Comparison of ENCODE assay signal across 24 cellular contexts in genomic region chr10:111874586-111874985, GRCh38.
"Had no signal": no experiment of that assay in that cellular context is flagged by ENCODE, and none has a peak within 500 bp of the region (broad histone marks: within the 10 kb centered on the region; RNA-seq: fewer than 3 reads in every experiment).

No MANE protein-coding gene starts in this region.

- H2AFZ ChIP-seq: parathyroid adenoma had no signal

- H3K27ac ChIP-seq: parathyroid adenoma, psoas muscle, sigmoid colon, stomach, thyroid gland, upper lobe of right lung had no signal

- H3K36me3 ChIP-seq: sigmoid colon, stomach, thyroid gland, upper lobe of right lung had no signal

- H3K4me3 ChIP-seq: psoas muscle, sigmoid colon, stomach, thyroid gland, upper lobe of right lung had no signal

- H3K9ac ChIP-seq: parathyroid adenoma had no signal

- H3K9me3 ChIP-seq: psoas muscle, thyroid gland, upper lobe of right lung had no signal

- DNase-seq: activated CD4-positive, alpha-beta memory T cell treated with anti-CD3 and anti-CD28 coated beads for 36 hours; activated CD4-positive, alpha-beta T cell treated with anti-CD3 and anti-CD28 coated beads, Interleukin-2, amount 10 ng/mL, durations not matched to agents 24 days and 14 days; activated CD4-positive, CD25-positive, alpha-beta regulatory T cell treated with anti-CD3 and anti-CD28 coated beads, Interleukin-2, amount 50 U/mL, for 72 hours; activated CD8-positive, alpha-beta memory T cell treated with anti-CD3 and anti-CD28 coated beads, Interleukin-2, amount 50 U/mL, for 4 hours; activated effector memory CD4-positive, alpha-beta T cell treated with anti-CD3 and anti-CD28 coated beads, Interleukin-2, amount 50 U/mL, for 16 hours; activated naive CD4-positive, alpha-beta T cell treated with anti-CD3 and anti-CD28 coated beads, Interleukin-2, amount 10 ng/mL, durations not matched to agents 7 days and 5 days; activated naive CD8-positive, alpha-beta T cell treated with anti-CD3 and anti-CD28 coated beads, Interleukin-2, amount 10 ng/mL, durations not matched to agents 7 days and 5 days; activated T-cell treated with anti-CD3 and anti-CD28 coated beads, Interleukin-2, amount 50 U/mL, for 1 hour; endodermal cell; foreskin melanocyte; islet precursor cell; left colon; naive thymus-derived CD8-positive, alpha-beta T cell; occipital lobe; psoas muscle; sigmoid colon; stimulated activated CD4-positive, alpha-beta T cell treated with anti-CD3 and anti-CD28 coated beads, Interleukin-15, amount 100 ng/mL, for 24 hours; stimulated activated CD4-positive, alpha-beta T cell treated with anti-CD3 and anti-CD28 coated beads, Interleukin-2, amount 100 ng/mL, for 24 hours; stimulated activated naive B cell treated with anti-CD40 and anti-IgM and Interleukin-4, amounts not matched to agents 10 μg/mL and 1 μg/mL and 100 μg/mL, for 72 hours; stomach; T-helper 2 cell; thyroid gland; upper lobe of right lung had no signal

- H3K79me2 ChIP-seq: parathyroid adenoma had no signal

- H3K27me3 ChIP-seq: sigmoid colon, stomach, thyroid gland, upper lobe of right lung had no signal

- H3K4me1 ChIP-seq: parathyroid adenoma, psoas muscle, sigmoid colon, stomach, thyroid gland, upper lobe of right lung had no signal
